In genomic region chr2:187552959-187553681, GRCh38 we compare ENCODE assay signal across 8 cellular contexts. TPM values are rescaled to one million over a fixed set of nuclear protein-coding genes. Genes with fewer than 3 reads are reported as not detected.
A peak's percentile ranks its signal among the peaks of the same experiment; 100 is the strongest.
DNase-seq lines count a peak whose midpoint lies in the region; ATAC-seq, FAIRE-seq and TF ChIP-seq lines count a peak whose summit lies in the region.

No MANE protein-coding gene starts in this region.

- H2BK5ac ChIP-seq in mesendoderm (ENCODE audit: low read length) = no peak overlapping the region

- H3K18ac ChIP-seq in mesendoderm (ENCODE audit: low read length) = no peak overlapping the region

- FAIRE-seq in RCC 7860 (lab: Jason Lieb, UNC) = peak; percentile 93

- H3K79me1 ChIP-seq in mesendoderm (ENCODE audit: low read length) = no peaks in the 10 kb centered on the region

- no peak overlapping the region for H2BK120ac ChIP-seq in mesendoderm (ENCODE audit: low read depth, low read length)

- DNase-seq in RCC 7860 (ENCODE audit: low spot score) (peak; percentile 70), fibroblast of villous mesenchyme (ENCODE audit: low read depth) (peak; percentile 90), NCI-H526 treated with DMSO at 0.1 percent for 48 hours (lab: John Stamatoyannopoulos, UW) (no peak), D341Med (ENCODE audit: low spot score) (no peak), mesendoderm (no peak)
- DNase-seq in activated CD4-positive, alpha-beta T cell treated with anti-CD3 and anti-CD28 coated beads, Interleukin-2, amount 50 U/mL, for 48 hours = no peak

- H4K8ac ChIP-seq in mesendoderm (ENCODE audit: low read depth, low read length) = no peak overlapping the region

- H3K27ac ChIP-seq in skeletal muscle tissue (ENCODE audit: low read depth, low read length) = peak overlapping the region; percentile 75
- no peak overlapping the region for H3K27ac ChIP-seq in mesendoderm (ENCODE audit: low read depth, low read length)

- H3K9ac ChIP-seq in skeletal muscle tissue (ENCODE audit: low read depth in 1 of 3, low read length in 3 of 3) = peak overlapping the region; percentile 71 to 83 (median 73)
- no peak overlapping the region for H3K9ac ChIP-seq in mesendoderm (ENCODE audit: low read length)

- no peak overlapping the region for H2BK15ac ChIP-seq in mesendoderm (replicated peaks; ENCODE audit: low read depth)

- peak overlapping the region; percentile 81 for H3K4me3 ChIP-seq in fibroblast of villous mesenchyme (ENCODE audit: low read depth, low read length)
- peak overlapping the region; percentile 60 to 84 (median 70) for H3K4me3 ChIP-seq in skeletal muscle tissue (ENCODE audit: low read length in 3 of 3)
- H3K4me3 ChIP-seq in mesendoderm (ENCODE audit: low read length) = no peak overlapping the region

- H3K56ac ChIP-seq in mesendoderm (ENCODE audit: low read length) = no peak overlapping the region

- no peak overlapping the region for H4K5ac ChIP-seq in mesendoderm (ENCODE audit: low read length)

- peak; percentile 68 for ATAC-seq in GM18907 (IDR thresholded peaks at IDR 0.05; ENCODE audit: unreplicated experiment)

- TF ChIP-seq CTCF in fibroblast of villous mesenchyme (IDR thresholded peaks at IDR 0.05; ENCODE audit: insufficient read depth, low read depth, low read length) = no peak

- WGBS in mesendoderm (ENCODE audit: extremely low coverage, insufficient coverage, low lambda C conversion rate) = no CpG with 5 or more reads among the region's 2 CpGs

- H3K4me1 ChIP-seq in skeletal muscle tissue (ENCODE audit: control insufficient read depth in 3 of 3, insufficient read depth in 3 of 3, low read length in 3 of 3) = peaks cover 0 to 14% (median 2%) of the 10 kb centered on the region in 3 donors
- H3K4me1 ChIP-seq in mesendoderm (ENCODE audit: control insufficient read depth, low read depth, low read length) = no peaks in the 10 kb centered on the region

- no peaks in the 10 kb centered on the region for H3K9me3 ChIP-seq in skeletal muscle tissue (ENCODE audit: control insufficient read depth in 3 of 3, low read length in 3 of 3)

- H3K79me2 ChIP-seq in mesendoderm (ENCODE audit: control insufficient read depth, insufficient read depth, low read length) = no peaks in the 10 kb centered on the region

- H3K36me3 ChIP-seq in skeletal muscle tissue (ENCODE audit: control insufficient read depth in 3 of 3, insufficient read depth in 3 of 3, low read length in 3 of 3) (no peaks in the 10 kb centered on the region), mesendoderm (ENCODE audit: control insufficient read depth, insufficient read depth, low read length) (no peaks in the 10 kb centered on the region)

- H2AK5ac ChIP-seq in mesendoderm (ENCODE audit: low read length) = no peak overlapping the region

- H3K23ac ChIP-seq in mesendoderm (ENCODE audit: low read length) = no peak overlapping the region

- H3K27me3 ChIP-seq in skeletal muscle tissue (ENCODE audit: control insufficient read depth in 3 of 3, insufficient read depth in 3 of 3, low read length in 3 of 3) (no peaks in the 10 kb centered on the region), mesendoderm (ENCODE audit: insufficient read depth, low read length, poor library complexity) (no peaks in the 10 kb centered on the region)

- no peak overlapping the region for H3K4me2 ChIP-seq in mesendoderm (ENCODE audit: low read length)

- H3K4ac ChIP-seq in mesendoderm (ENCODE audit: low read depth, low read length) = no peak overlapping the region

RNA-seq across cellular contexts. Expression of gene TFPI, which starts 1.1 kb away (rescaled TPM):
- total RNA-seq in fibroblast of villous mesenchyme = 110 and 126 TPM in 2 replicates
- total RNA-seq in skeletal muscle tissue = 47.0 TPM
- polyA plus RNA-seq in mesendoderm (2013, experiment 1 of 2) = 7.2 TPM
- polyA plus RNA-seq in mesendoderm (2013, experiment 2 of 2) = 7.3 TPM

Comparison
In these comparisons a context has a peak if more than half of its experiments do, and no peak if none do; other contexts are left out.
1. DNase-seq: peak in RCC 7860 (single experiment) and fibroblast of villous mesenchyme (single experiment); none in NCI-H526 treated with DMSO at 0.1 percent for 48 hours (single experiment), D341Med (single experiment), mesendoderm (single experiment) and activated CD4-positive, alpha-beta T cell treated with anti-CD3 and anti-CD28 coated beads, Interleukin-2, amount 50 U/mL, for 48 hours (0 of 2).